In genomic region chr9:122912964-122913673, GRCh38 we compare ENCODE assay signal across 8 cellular contexts. TPM values are rescaled to one million over a fixed set of nuclear protein-coding genes. Genes with fewer than 3 reads are reported as not detected.
DNase-seq lines count a peak whose midpoint lies in the region; ATAC-seq and TF ChIP-seq lines count a peak whose summit lies in the region.

Gene ZBTB6 (minus strand): TSS chr9:122913323. CDS start chr9:122912072, 1,251 bp downstream.

- peak within 1 kb of the TSS; percentile 95 for H3K4me3 Mint-ChIP-seq in natural killer cell

- DNase-seq in DND-41 (peak; percentile 76), KG1 (lab: John Stamatoyannopoulos, UW) (peak; percentile 78), Peyer's patch (peak; percentile 75 to 87 (median 77)), activated T-helper 1 cell treated with Interleukin-2 at 50 U/mL for 16 hours (ENCODE audit: low read depth) (peak; percentile 54), fibroblast of mammary gland (ENCODE audit: low read depth) (peak; percentile 84), natural killer cell (peak; percentile 42), stomach (peak; percentile 78)

- H3K27me3 ChIP-seq in DND-41 (ENCODE audit: insufficient read depth, low read length, poor library complexity) (no peaks in the 10 kb centered on the region), Peyer's patch (no peaks in the 10 kb centered on the region), stomach (no peaks in the 10 kb centered on the region)

- H2AFZ ChIP-seq in DND-41 (ENCODE audit: low read depth, low read length) = peak within 1 kb of the TSS; percentile 96

- peak within 1 kb of the TSS; percentile 95 to 99 for H3K4me3 ChIP-seq in DND-41 (ENCODE audit: low read depth in 1 of 2, low read length in 2 of 2)
- peak within 1 kb of the TSS; percentile 51 to 80 (median 63) for H3K4me3 ChIP-seq in Peyer's patch
- peak within 1 kb of the TSS; percentile 94 for H3K4me3 ChIP-seq in fibroblast of mammary gland (ENCODE audit: control insufficient read depth, low read depth, low read length)
- H3K4me3 ChIP-seq in stomach = peak within 1 kb of the TSS; percentile 55 to 87 (median 65)

- H3K79me2 ChIP-seq in DND-41 (ENCODE audit: insufficient read depth, low read length) = peaks cover 46% of the 10 kb centered on the region

- no peak for TF ChIP-seq EP300 in stomach (IDR thresholded peaks at IDR 0.05)

- no peaks in the 10 kb centered on the region for H3K27me3 Mint-ChIP-seq in natural killer cell (ENCODE audit: low read depth in 2 of 2)

- H4K20me1 ChIP-seq in DND-41 (ENCODE audit: insufficient read depth, low read length) = no peaks in the 10 kb centered on the region; the same call in 1 of the 2 replicates

- H3K9ac ChIP-seq in DND-41 (ENCODE audit: low read depth, low read length) = peak within 1 kb of the TSS; percentile 85

- TF ChIP-seq CTCF in DND-41 (IDR thresholded peaks at IDR 0.05; ENCODE audit: borderline replicate concordance, extremely low read depth, low read length, poor library complexity, severe bottlenecking) = no peak
- TF ChIP-seq CTCF in Peyer's patch (IDR thresholded peaks at IDR 0.05) = no peak
- no peak for TF ChIP-seq CTCF in fibroblast of mammary gland (conservative IDR thresholded peaks at IDR 0.05; ENCODE audit: control insufficient read depth, insufficient read depth, low read depth, low read length)
- no peak for TF ChIP-seq CTCF in natural killer cell (IDR thresholded peaks at IDR 0.05)
- no peak for TF ChIP-seq CTCF in stomach (IDR thresholded peaks at IDR 0.05)

- 1 to 2% (median 1%) methylated on average over 35 of the region's 35 CpGs for WGBS in stomach, 5 donors

- H3K4me1 ChIP-seq in DND-41 (ENCODE audit: insufficient read depth, low read length) (peaks cover 23% of the 10 kb centered on the region), Peyer's patch (peaks cover 0 to 13% (median 4%) of the 10 kb centered on the region in 4 donors), stomach (peaks cover 0 to 21% (median 20%) of the 10 kb centered on the region in 4 donors)

- TF ChIP-seq POLR2A in Peyer's patch (IDR thresholded peaks at IDR 0.05) (peak; percentile 36), stomach (IDR thresholded peaks at IDR 0.05) (no peak)

- ATAC-seq in DND-41 (ENCODE audit: insufficient read depth, low read depth) = peak; percentile 98
- ATAC-seq in GM21737 (IDR thresholded peaks at IDR 0.05; ENCODE audit: unreplicated experiment) = peak; percentile 94
- peak; percentile 87 to 93 (median 87) for ATAC-seq in natural killer cell

- peaks cover 21% of the 10 kb centered on the region for H3K36me3 ChIP-seq in DND-41 (ENCODE audit: insufficient read depth, low read length)
- H3K36me3 ChIP-seq in Peyer's patch = peaks cover 0 to 23% (median 0%) of the 10 kb centered on the region in 3 donors
- H3K36me3 ChIP-seq in stomach = peaks cover 8 to 32% (median 31%) of the 10 kb centered on the region in 4 donors

- H3K36me3 Mint-ChIP-seq in natural killer cell = no peaks in the 10 kb centered on the region

- peak within 1 kb of the TSS; percentile 91 to 92 for H3K27ac Mint-ChIP-seq in natural killer cell

- H3K4me1 Mint-ChIP-seq in natural killer cell = peaks cover 28 to 31% of the 10 kb centered on the region in 2 donors

- no peaks in the 10 kb centered on the region for H3K9me3 Mint-ChIP-seq in natural killer cell

- H3K9me3 ChIP-seq in DND-41 (ENCODE audit: insufficient read depth, low read length, severe bottlenecking) = no peaks in the 10 kb centered on the region
- no peaks in the 10 kb centered on the region for H3K9me3 ChIP-seq in Peyer's patch
- no peaks in the 10 kb centered on the region for H3K9me3 ChIP-seq in stomach

- intact Hi-C loops in natural killer cell (cut with micrococcal nuclease) (loop anchor here (1.0 to 2.0 kb wide), 2 partner anchors 8 to 18 kb away; partner anchors contain the start of genes RC3H2 and ZBTB26), stomach (cut with DNase I; ENCODE audit: low total_unique reads) (no loop called here)

- peak within 1 kb of the TSS; percentile 95 for H3K27ac ChIP-seq in DND-41 (ENCODE audit: low read length)
- peak within 1 kb of the TSS; percentile 70 to 84 (median 82) for H3K27ac ChIP-seq in Peyer's patch
- H3K27ac ChIP-seq in stomach = peak within 1 kb of the TSS; percentile 68 to 86 (median 83)

- H3K4me2 ChIP-seq in DND-41 (ENCODE audit: insufficient read depth, low read length) = peak within 1 kb of the TSS; percentile 87

RNA-seq across cellular contexts. Expression of gene ZBTB6, which starts in this region (rescaled TPM):
- total RNA-seq in Peyer's patch (10 to 100 TPM in 1 of 4 donors, 1 to 10 TPM in 3; 5.6 to 14.9 (median 7.7) TPM), natural killer cell (1 to 10 TPM; 4.7 to 6.6 (median 5.8) TPM), stomach (10 to 100 TPM in 2 of 5 donors, 1 to 10 TPM in 3; 2.9 to 21.3 (median 6.4) TPM)
- 1 to 10 TPM; 2.3 to 4.9 (median 3.1) TPM for polyA plus RNA-seq in stomach

Comparison
In these comparisons a context has a peak if more than half of its experiments do, and no peak if none do; other contexts are left out.
1. Peak in every context shown above with its lines: DNase-seq, ATAC-seq, H3K4me3 ChIP-seq and H3K27ac ChIP-seq.
2. POLR2A ChIP-seq: peak in Peyer's patch (2 of 2); none in stomach (0 of 4).